ENCODE assay signal across 26 cellular contexts in genomic region chr2:150081775-150082517, GRCh38.
DNase-seq lines count a peak whose midpoint lies in the region; ATAC-seq and TF ChIP-seq lines count a peak whose summit lies in the region.
"Had no signal": no experiment of that assay in that cellular context is flagged by ENCODE, and none has a peak within 500 bp of the region (broad histone marks: within the 10 kb centered on the region; RNA-seq: fewer than 3 reads in every experiment).

No MANE protein-coding gene starts in this region.

- in situ Hi-C loops in GM13976 (cut with MboI; ENCODE audit: low sequenced_read_pairs, unreplicated experiment) = no loop called here

- H3K27me3 ChIP-seq in left ventricle myocardium inferior (ENCODE audit: low read depth) (no peaks in the 10 kb centered on the region), smooth muscle cell (ENCODE audit: low read depth) (no peaks in the 10 kb centered on the region)
- H3K27me3 ChIP-seq: gastroesophageal sphincter had no signal

- H3K27ac ChIP-seq in left ventricle myocardium inferior (replicated peaks) = peak overlapping the region; percentile 61
- H3K27ac ChIP-seq in smooth muscle cell (ENCODE audit: low read depth) = no peak overlapping the region
- H3K27ac ChIP-seq in substantia nigra (ENCODE audit: low read depth, low read length, poor library complexity, severe bottlenecking) = no peak overlapping the region
- H3K27ac ChIP-seq: coronary artery, gastroesophageal sphincter had no signal

- no peaks in the 10 kb centered on the region for H3F3A ChIP-seq in smooth muscle cell (ENCODE audit: low read depth)

- no peak overlapping the region for H3K4me3 ChIP-seq in epithelial cell of esophagus (ENCODE audit: low read length)
- H3K4me3 ChIP-seq in left ventricle myocardium inferior = no peak overlapping the region
- no peak overlapping the region for H3K4me3 ChIP-seq in smooth muscle cell
- H3K4me3 ChIP-seq: coronary artery, gastroesophageal sphincter had no signal

- intact Hi-C loops in Right ventricle myocardium superior (cut with DNase I) = no loop called here
- intact Hi-C loops in cardiac septum (cut with DNase I) = no loop called here
- intact Hi-C loops in left ventricle myocardium inferior (cut with micrococcal nuclease) = no loop called here

- TF ChIP-seq CTCF in epithelial cell of esophagus (IDR thresholded peaks at IDR 0.05; ENCODE audit: insufficient read depth, low read depth, low read length, missing control alignments) (no peak), left ventricle myocardium inferior (IDR thresholded peaks at IDR 0.05; ENCODE audit: borderline replicate concordance) (no peak), smooth muscle cell (IDR thresholded peaks at IDR 0.05; ENCODE audit: borderline replicate concordance, insufficient read depth, poor library complexity, severe bottlenecking) (no peak), GM13976 (IDR thresholded peaks at IDR 0.05; ENCODE audit: borderline replicate concordance, control extremely low read depth, extremely low read depth, insufficient read depth, missing control alignments) (no peak)

- WGBS in smooth muscle cell (ENCODE audit: low lambda C conversion rate) = 92% methylated on average over 4 of the region's 4 CpGs

- H3K79me2 ChIP-seq in smooth muscle cell (ENCODE audit: low read depth) = no peaks in the 10 kb centered on the region

- peaks cover 14% of the 10 kb centered on the region for H3K9me3 ChIP-seq in left ventricle myocardium inferior (replicated peaks)
- peaks cover 4% of the 10 kb centered on the region for H3K9me3 ChIP-seq in smooth muscle cell (replicated peaks; ENCODE audit: low read depth)

- peak; percentile 82 for ATAC-seq in Right ventricle myocardium superior (ENCODE audit: poor library complexity)
- ATAC-seq: activated T-cell treated with anti-CD3 and anti-CD28 coated beads, Interleukin-2, amount 50 U/mL, for 4 hours; CD8-positive, alpha-beta T cell; gastroesophageal sphincter; natural killer cell treated with Interleukin-12 subunit alpha and Interleukin-12 subunit beta and Interleukin-15 and Interleukin-18, amount 100 ng/mL, for 72 hours; Panc1 had no signal

- no peak overlapping the region for H3K9ac ChIP-seq in smooth muscle cell (ENCODE audit: low read depth)

- H3K4me1 ChIP-seq in left ventricle myocardium inferior (peaks cover 7% of the 10 kb centered on the region), smooth muscle cell (ENCODE audit: low read depth) (peaks cover under 1% of the 10 kb centered on the region)
- H3K4me1 ChIP-seq: gastroesophageal sphincter had no signal

- H3K36me3 ChIP-seq in left ventricle myocardium inferior (no peaks in the 10 kb centered on the region), smooth muscle cell (ENCODE audit: low read depth) (no peaks in the 10 kb centered on the region)
- H3K36me3 ChIP-seq: gastroesophageal sphincter had no signal

- H3K4me2 ChIP-seq in smooth muscle cell = no peak overlapping the region

- H4K20me1 ChIP-seq in smooth muscle cell (ENCODE audit: low read depth) = no peaks in the 10 kb centered on the region

- DNase-seq in Right ventricle myocardium superior (no peak), cardiac septum (ENCODE audit: low spot score) (no peak), epithelial cell of esophagus (ENCODE audit: low read depth) (peak; percentile 30), left ventricle myocardium inferior (no peak), smooth muscle cell (lab: John Stamatoyannopoulos, UW; ENCODE audit: unreplicated experiment) (no peak), GM13976 (ENCODE audit: low spot score) (no peak), substantia nigra (lab: John Stamatoyannopoulos, UW) (no peak), NCI-H446 (lab: John Stamatoyannopoulos, UW) (no peak)
- DNase-seq: activated CD4-positive, alpha-beta T cell treated with anti-CD3 and anti-CD28 coated beads, Interleukin-2, amount 10 ng/mL, durations not matched to agents 24 days and 14 days; activated naive CD4-positive, alpha-beta T cell; activated T-cell treated with anti-CD3 and anti-CD28 coated beads, Interleukin-2, amount 50 U/mL, for 4 hours; CD8-positive, alpha-beta T cell; EL; hypothalamus; immature natural killer cell; NCI-H1694 treated with DMSO at 0.1 percent for 48 hours; NCI-H2171 treated with DMSO at 0.1 percent for 48 hours; retina; stimulated activated CD4-positive, alpha-beta T cell treated with anti-CD3 and anti-CD28 coated beads, Interleukin-2, amount 100 ng/mL, for 48 hours; SW 1271; T-helper 9 cell; trophoblast cell had no signal

- peak overlapping the region; percentile 52 for H2AFZ ChIP-seq in smooth muscle cell (ENCODE audit: low read depth)
